33 cellular contexts compared by ENCODE assay signal in the genomic region with DNA sequence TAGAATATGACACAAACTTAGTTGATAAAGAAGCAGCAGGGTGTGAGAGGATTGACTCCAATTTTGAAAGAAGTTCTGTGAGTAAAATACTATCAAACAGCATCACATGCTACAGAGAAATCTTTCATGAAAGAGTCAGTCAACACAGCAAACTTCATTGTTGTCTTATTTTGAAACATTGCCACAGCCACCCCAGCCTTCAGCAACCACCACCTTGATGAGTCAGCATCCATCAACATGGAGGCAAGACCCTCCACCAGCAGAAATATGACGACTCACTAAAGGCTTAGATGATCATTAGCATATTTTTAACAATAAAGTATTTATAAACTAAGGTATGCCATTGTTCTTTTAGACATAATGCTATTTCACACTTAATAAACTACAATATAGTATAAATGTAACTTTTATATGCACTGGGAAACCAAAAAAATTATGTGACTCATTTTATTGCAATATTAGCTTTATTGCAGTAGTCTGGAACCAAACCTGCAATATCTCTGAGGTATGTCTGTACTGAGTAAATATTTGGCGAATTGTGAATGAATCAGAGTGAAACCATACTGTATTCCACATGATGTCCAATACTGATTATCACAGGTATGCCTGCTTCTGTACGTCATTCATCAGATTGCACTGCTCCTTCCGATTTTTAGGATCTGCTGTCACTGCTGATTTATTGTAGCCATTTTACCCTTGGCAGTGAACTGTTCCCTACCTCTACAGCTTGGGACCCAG. TPM values are rescaled to one million over a fixed set of nuclear protein-coding genes. Genes with fewer than 3 reads are reported as not detected.
"Had no signal": no experiment of that assay in that cellular context is flagged by ENCODE, and none has a peak within 500 bp of the region (broad histone marks: within the 10 kb centered on the region; RNA-seq: fewer than 3 reads in every experiment).

No MANE protein-coding gene starts in this region.

- H3K4me2 ChIP-seq: hepatocyte had no signal

- H3K36me3 Mint-ChIP-seq: activated naive CD8-positive, alpha-beta T cell; mesothelial cell of epicardium; naive B cell; stimulated activated memory B cell treated with anti-CD40 and anti-IgM and Interleukin-4, amounts not matched to agents 10 μg/mL and 1 μg/mL and 100 μg/mL, for 72 hours; type B pancreatic cell had no signal

- FAIRE-seq: TTC549 had no signal

- H3K9me3 Mint-ChIP-seq: stimulated activated naive CD8-positive, alpha-beta T cell treated with anti-CD3 and anti-CD28 coated beads, Interleukin-15, amount 100 ng/mL, for 72 hours; T-helper 1 cell treated with Interleukin-12 subunit alpha and Interleukin-12 subunit beta and Interleukin-4 antibody, amounts not matched to agents 30 μg/mL and 1 μg/mL, for 36 hours; type B pancreatic cell had no signal

- H3K4me3 ChIP-seq: body of pancreas, esophagus squamous epithelium, gastrocnemius medialis, hepatocyte, pancreas, psoas muscle, sigmoid colon, uterus had no signal

- H3K27ac ChIP-seq: body of pancreas, esophagus squamous epithelium, gastrocnemius medialis, hepatocyte, pancreas, psoas muscle, sigmoid colon, uterus, WERI-Rb-1 had no signal

- H3K27ac Mint-ChIP-seq: activated naive CD8-positive, alpha-beta T cell; mesothelial cell of epicardium; naive B cell; stimulated activated memory B cell treated with anti-CD40 and anti-IgM and Interleukin-4, amounts not matched to agents 10 μg/mL and 1 μg/mL and 100 μg/mL, for 72 hours; stimulated activated naive CD8-positive, alpha-beta T cell treated with anti-CD3 and anti-CD28 coated beads, Interleukin-15, amount 100 ng/mL, for 72 hours; T-helper 1 cell treated with Interleukin-12 subunit alpha and Interleukin-12 subunit beta and Interleukin-4 antibody, amounts not matched to agents 30 μg/mL and 1 μg/mL, for 36 hours; type B pancreatic cell had no signal

- H3K27me3 Mint-ChIP-seq: activated naive CD8-positive, alpha-beta T cell; stimulated activated memory B cell treated with anti-CD40 and anti-IgM and Interleukin-4, amounts not matched to agents 10 μg/mL and 1 μg/mL and 100 μg/mL, for 72 hours; stimulated activated naive CD8-positive, alpha-beta T cell treated with anti-CD3 and anti-CD28 coated beads, Interleukin-15, amount 100 ng/mL, for 72 hours; type B pancreatic cell had no signal

- H3K79me2 ChIP-seq: hepatocyte had no signal

- H3K36me3 ChIP-seq: esophagus squamous epithelium, gastrocnemius medialis, pancreas, sigmoid colon, uterus, WERI-Rb-1 had no signal

- DNase-seq: activated CD4-positive, alpha-beta T cell treated with anti-CD3 and anti-CD28 coated beads for 48 hours; activated CD4-positive, alpha-beta T cell treated with anti-CD3 and anti-CD28 coated beads, Interleukin-2, amount 50 U/mL, for 48 hours; activated CD8-positive, alpha-beta memory T cell treated with anti-CD3 and anti-CD28 coated beads for 24 hours; activated effector memory CD4-positive, alpha-beta T cell treated with Interleukin-2 at 50 U/mL for 16 hours; activated naive CD4-positive, alpha-beta T cell treated with Interleukin-2 at 50 U/mL for 16 hours; anterior cingulate cortex; body of pancreas; esophagus squamous epithelium; gastrocnemius medialis; islet precursor cell; left cardiac atrium; left ventricle myocardium superior; naive B cell; pancreas; psoas muscle; sigmoid colon; small intestine; stimulated activated CD4-positive, alpha-beta T cell treated with anti-CD3 and anti-CD28 coated beads, Interleukin-4, amount 100 ng/mL, for 4 hours; stimulated activated CD8-positive, alpha-beta memory T cell treated with anti-CD3 and anti-CD28 coated beads, Interleukin-4, amount 100 ng/mL, for 48 hours; stimulated activated naive CD8-positive, alpha-beta T cell treated with anti-CD3 and anti-CD28 coated beads, Interleukin-15, amount 100 ng/mL, for 72 hours; substantia nigra; T-helper 9 cell; uterus; WERI-Rb-1 had no signal

- H3K27me3 ChIP-seq: body of pancreas, esophagus squamous epithelium, gastrocnemius medialis, hepatocyte, sigmoid colon, uterus had no signal

- H2AFZ ChIP-seq: hepatocyte had no signal

- H3K4me1 Mint-ChIP-seq: mesothelial cell of epicardium; naive B cell; stimulated activated memory B cell treated with anti-CD40 and anti-IgM and Interleukin-4, amounts not matched to agents 10 μg/mL and 1 μg/mL and 100 μg/mL, for 72 hours; stimulated activated naive CD8-positive, alpha-beta T cell treated with anti-CD3 and anti-CD28 coated beads, Interleukin-15, amount 100 ng/mL, for 72 hours had no signal

- H3K4me1 ChIP-seq: body of pancreas, esophagus squamous epithelium, gastrocnemius medialis, pancreas, psoas muscle, uterus had no signal

- H3K9me3 ChIP-seq: body of pancreas, esophagus squamous epithelium, gastrocnemius medialis, pancreas, psoas muscle, uterus had no signal

- ATAC-seq: activated CD4-positive, CD25-positive, alpha-beta regulatory T cell treated with anti-CD3 and anti-CD28 coated beads, Interleukin-2, amount 50 U/mL, for 24 hours; body of pancreas; gastrocnemius medialis; left cardiac atrium; left ventricle myocardium superior; pancreas; psoas muscle; stimulated activated memory B cell treated with anti-CD40 and anti-IgM and Interleukin-4, amounts not matched to agents 10 μg/mL and 1 μg/mL and 100 μg/mL, for 72 hours; stimulated activated naive CD8-positive, alpha-beta T cell treated with anti-CD3 and anti-CD28 coated beads, Interleukin-15, amount 100 ng/mL, for 72 hours had no signal

- H3K4me3 Mint-ChIP-seq: activated naive CD8-positive, alpha-beta T cell; mesothelial cell of epicardium; naive B cell; stimulated activated memory B cell treated with anti-CD40 and anti-IgM and Interleukin-4, amounts not matched to agents 10 μg/mL and 1 μg/mL and 100 μg/mL, for 72 hours; stimulated activated naive CD8-positive, alpha-beta T cell treated with anti-CD3 and anti-CD28 coated beads, Interleukin-15, amount 100 ng/mL, for 72 hours; T-helper 1 cell treated with Interleukin-12 subunit alpha and Interleukin-12 subunit beta and Interleukin-4 antibody, amounts not matched to agents 30 μg/mL and 1 μg/mL, for 36 hours; type B pancreatic cell had no signal

RNA-seq across cellular contexts. Expression of a gene that starts 11.6 kb away (rescaled TPM):
- total RNA-seq: lung microvascular endothelial cell, mesothelial cell of epicardium had no signal
- polyA plus RNA-seq: hepatocyte had no signal
